In the genomic region with DNA sequence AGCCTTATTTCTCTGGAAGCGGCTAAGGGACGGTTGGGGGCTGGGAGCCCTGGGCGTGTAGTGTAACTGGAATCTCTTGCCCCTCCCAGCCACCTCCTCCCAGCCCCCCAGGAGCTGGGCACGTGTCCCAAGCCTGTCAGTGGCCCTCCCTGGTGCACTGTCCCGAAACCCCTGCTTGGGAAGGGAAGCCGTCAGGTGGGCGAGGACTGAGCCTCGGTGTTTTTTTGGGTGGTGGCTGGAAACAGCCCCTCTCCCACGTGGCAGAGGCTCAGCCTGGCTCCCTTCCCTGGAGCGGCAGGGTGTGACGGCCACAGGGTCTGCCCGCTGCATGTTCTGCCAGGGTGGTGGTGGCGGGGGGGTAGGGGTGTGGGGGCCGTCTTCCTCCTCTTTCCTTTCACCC, we compare ENCODE assay signal across 7 cellular contexts. TPM values are rescaled to one million over a fixed set of nuclear protein-coding genes. Genes with fewer than 3 reads are reported as not detected.
DNase-seq lines count a peak whose midpoint lies in the region; ATAC-seq, FAIRE-seq and TF ChIP-seq lines count a peak whose summit lies in the region.
"Not testable (repeated sequence)": the region's sequence is repeated elsewhere in the genome, so short reads cannot be mapped to it uniquely, and the experiment has no call there.

No MANE protein-coding gene starts in this region.

- H3K4me3 Mint-ChIP-seq in stimulated activated memory B cell treated with anti-CD40 and anti-IgM and Interleukin-4, amounts not matched to agents 10 μg/mL and 1 μg/mL and 100 μg/mL, for 72 hours, result not testable (repeated sequence)

- intact Hi-C loops in Panc1 (cut with micrococcal nuclease; ENCODE audit: unreplicated experiment); heart right ventricle (cut with DNase I); kidney (cut with DNase I); thyroid gland (cut with DNase I): not testable (repeated sequence)

- WGBS in heart right ventricle, 2 donors, result 20 to 22% methylated on average over 7 to 14 of the region's 14 CpGs
- 0% methylated on average over 3 to 4 of the region's 14 CpGs for WGBS in thyroid gland, 2 donors

- not testable (repeated sequence) for FAIRE-seq in kidney (lab: Jason Lieb, UNC)

- H3K27me3 ChIP-seq in Panc1 (ENCODE audit: control insufficient read depth, insufficient read depth, low read length), result peaks cover 11% of the 10 kb centered on the region
- H3K27me3 ChIP-seq in heart right ventricle, result peaks cover 0 to 81% (median 54%) of the 10 kb centered on the region in 7 donors
- not testable (repeated sequence) for H3K27me3 ChIP-seq in thyroid gland

- H3K27me3 Mint-ChIP-seq in stimulated activated memory B cell treated with anti-CD40 and anti-IgM and Interleukin-4, amounts not matched to agents 10 μg/mL and 1 μg/mL and 100 μg/mL, for 72 hours, result peaks cover 60% of the 10 kb centered on the region

- not testable (repeated sequence) for H3K27ac Mint-ChIP-seq in stimulated activated memory B cell treated with anti-CD40 and anti-IgM and Interleukin-4, amounts not matched to agents 10 μg/mL and 1 μg/mL and 100 μg/mL, for 72 hours

- H3K36me3 ChIP-seq in Panc1 (ENCODE audit: control insufficient read depth, insufficient read depth, low read length); heart right ventricle; kidney (ENCODE audit: control insufficient read depth in 1 of 2, insufficient read depth in 2 of 2, low read length in 2 of 2); thyroid gland: not testable (repeated sequence)

- H3K27ac ChIP-seq in Panc1 (ENCODE audit: low read length); coronary artery; heart right ventricle; kidney (ENCODE audit: low read depth in 2 of 2, low read length in 2 of 2): not testable (repeated sequence)
- peak overlapping the region in 1 of 3 donors; percentile 48 for H3K27ac ChIP-seq in thyroid gland

- H3K4me1 Mint-ChIP-seq in stimulated activated memory B cell treated with anti-CD40 and anti-IgM and Interleukin-4, amounts not matched to agents 10 μg/mL and 1 μg/mL and 100 μg/mL, for 72 hours, result peaks cover 10% of the 10 kb centered on the region

- not testable (repeated sequence) for H3K9me3 Mint-ChIP-seq in stimulated activated memory B cell treated with anti-CD40 and anti-IgM and Interleukin-4, amounts not matched to agents 10 μg/mL and 1 μg/mL and 100 μg/mL, for 72 hours

- in situ Hi-C loops in Panc1 (cut with HindIII; ENCODE audit: low pct_unique_long_range_greater_than_20kb, low sequenced_read_pairs), result not testable (repeated sequence)

- CTCF ChIA-PET in Panc1 (lab: Charles Lee), result not testable (repeated sequence)

- not testable (repeated sequence) for TF ChIP-seq POLR2A in thyroid gland (IDR thresholded peaks at IDR 0.05)

- not testable (repeated sequence) for H3K36me3 Mint-ChIP-seq in stimulated activated memory B cell treated with anti-CD40 and anti-IgM and Interleukin-4, amounts not matched to agents 10 μg/mL and 1 μg/mL and 100 μg/mL, for 72 hours

- POLR2A ChIA-PET in Panc1 (lab: Charles Lee), result not testable (repeated sequence)

- DNase-seq in AG20443 (ENCODE audit: low spot score) (peak; percentile 7), kidney (peak; percentile 49), thyroid gland (peak; percentile 78 to 85)
- not testable (repeated sequence) for DNase-seq in Panc1 (ENCODE audit: low read depth, low spot score); coronary artery (ENCODE audit: low spot score); heart right ventricle

- H3K4me3 ChIP-seq in Panc1 (ENCODE audit: low read depth in 2 of 2, low read length in 2 of 2); kidney (ENCODE audit: low read length in 2 of 2); thyroid gland (replicated peaks in 1 of 3): not testable (repeated sequence)
- H3K4me3 ChIP-seq in coronary artery, result peak overlapping the region; percentile 38
- peak overlapping the region in 3 of 10 donors; percentile 18 to 23 (median 19) for H3K4me3 ChIP-seq in heart right ventricle

- not testable (repeated sequence) for BruUV-seq in Panc1 (replicated peaks; lab: Mats Ljungman, UMichigan)

- not testable (repeated sequence) for TF ChIP-seq CTCF in Panc1 (IDR thresholded peaks at IDR 0.05); coronary artery (IDR thresholded peaks at IDR 0.05); heart right ventricle (IDR thresholded peaks at IDR 0.05); kidney (IDR thresholded peaks at IDR 0.05; ENCODE audit: borderline replicate concordance, extremely low read depth, insufficient read depth); thyroid gland (IDR thresholded peaks at IDR 0.05)

- not testable (repeated sequence) for H3K9ac ChIP-seq in kidney (ENCODE audit: low read length in 2 of 2)

- 0 out of 2 replicates have a peak, but pooled peaks have one; percentile 26 for ATAC-seq in Panc1
- ATAC-seq in heart right ventricle, result peak in 7 of 8 donors; percentile 18 to 52 (median 35)
- ATAC-seq in stimulated activated memory B cell treated with anti-CD40 and anti-IgM and Interleukin-4, amounts not matched to agents 10 μg/mL and 1 μg/mL and 100 μg/mL, for 72 hours, result peak; percentile 24

- H3K4me1 ChIP-seq in Panc1 (ENCODE audit: control insufficient read depth, insufficient read depth, low read length); kidney (ENCODE audit: control insufficient read depth in 1 of 2, insufficient read depth in 1 of 2, low read depth in 1 of 2, low read length in 2 of 2); thyroid gland: not testable (repeated sequence)
- peaks cover 0 to 17% (median 4%) of the 10 kb centered on the region in 9 donors for H3K4me1 ChIP-seq in heart right ventricle

- not testable (repeated sequence) for H3K9me3 ChIP-seq in Panc1 (ENCODE audit: control insufficient read depth, insufficient read depth, low read depth, low read length); heart right ventricle; kidney (ENCODE audit: control insufficient read depth in 1 of 2, low read length in 2 of 2); thyroid gland

RNA-seq across cellular contexts. Expression of gene GOLGA8A, which starts 58.6 kb away (rescaled TPM):
- total RNA-seq in Panc1 (2021; ENCODE audit: unreplicated experiment), result 99.1 TPM
- 90.4 TPM for polyA plus RNA-seq in Panc1 (2012; ENCODE audit: insufficient read length)
- total RNA-seq in heart right ventricle, result 10 to 100 TPM in 7 of 10 donors, 1 to 10 TPM in 3; 7.6 to 20.5 (median 11.5) TPM
- polyA plus RNA-seq in heart right ventricle, result 10 to 100 TPM in 1 of 2 donors, 1 to 10 TPM in 1; 4.4 to 67.0 TPM
- 36.1 TPM for total RNA-seq in kidney
- 18.8 TPM for polyA plus RNA-seq in kidney (ENCODE audit: insufficient read depth, low read depth, low replicate concordance)
- 100 to 1,000 TPM in 3 of 4 donors, 10 to 100 TPM in 1; 94.6 to 167 (median 154) TPM for total RNA-seq in thyroid gland
